17 cellular contexts compared by ENCODE assay signal in the genomic region with DNA sequence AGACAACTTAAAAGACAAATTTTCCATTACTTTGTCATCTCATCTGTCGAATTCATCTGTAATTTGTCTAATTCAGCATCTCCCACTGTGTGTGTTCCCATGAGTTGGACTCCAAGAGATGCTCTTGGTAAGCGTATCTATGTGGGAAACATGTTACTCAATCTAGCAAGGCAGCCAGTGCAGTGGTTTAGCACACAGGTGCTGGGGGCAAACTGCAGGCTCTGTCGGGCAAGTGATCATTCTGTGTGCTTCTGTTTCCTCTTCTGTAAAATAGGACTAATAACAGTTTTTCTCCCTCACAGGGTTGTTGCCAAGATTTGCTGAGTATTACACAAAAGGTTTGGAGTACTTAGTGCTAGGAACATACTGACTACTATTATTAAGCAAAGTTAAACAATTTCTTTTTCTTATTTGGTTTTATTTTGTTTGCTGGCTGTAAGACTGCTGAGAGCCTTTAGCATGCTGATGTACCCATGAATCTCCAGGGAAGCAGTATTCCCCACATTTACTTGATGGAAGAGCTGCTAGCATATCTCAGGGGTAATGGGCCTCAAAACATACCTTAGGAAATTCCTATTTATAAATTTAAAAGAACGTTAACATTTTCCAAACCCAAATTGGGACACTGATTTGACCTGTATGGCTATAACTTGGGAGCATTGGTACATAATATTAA. TPM values are rescaled to one million over a fixed set of nuclear protein-coding genes. Genes with fewer than 3 reads are reported as not detected.
DNase-seq lines count a peak whose midpoint lies in the region; ATAC-seq lines count a peak whose summit lies in the region.
"Had no signal": no experiment of that assay in that cellular context is flagged by ENCODE, and none has a peak within 500 bp of the region (broad histone marks: within the 10 kb centered on the region; RNA-seq: fewer than 3 reads in every experiment).

No MANE protein-coding gene starts in this region.

- peaks cover 33% of the 10 kb centered on the region for H3K4me1 Mint-ChIP-seq in dendritic cell treated with granulocyte-macrophage colony-stimulating factor and Interleukin-4, amounts not matched to agents 40 ng/mL and 50 ng/mL, for 4 days (ENCODE audit: low read depth)

- no peak overlapping the region for H3K4me3 Mint-ChIP-seq in dendritic cell treated with granulocyte-macrophage colony-stimulating factor and Interleukin-4, amounts not matched to agents 40 ng/mL and 50 ng/mL, for 4 days

- H3K27ac Mint-ChIP-seq in dendritic cell treated with granulocyte-macrophage colony-stimulating factor and Interleukin-4, amounts not matched to agents 40 ng/mL and 50 ng/mL, for 4 days, result peak overlapping the region; percentile 63
- H3K27ac Mint-ChIP-seq: activated naive CD4-positive, alpha-beta T cell treated with anti-CD3 and anti-CD28 coated beads, Interleukin-2, amount 50 U/mL, for 72 hours had no signal

- H3K36me3 Mint-ChIP-seq in dendritic cell treated with granulocyte-macrophage colony-stimulating factor and Interleukin-4, amounts not matched to agents 40 ng/mL and 50 ng/mL, for 4 days (ENCODE audit: low read depth), result no peaks in the 10 kb centered on the region
- H3K36me3 Mint-ChIP-seq: activated naive CD4-positive, alpha-beta T cell treated with anti-CD3 and anti-CD28 coated beads, Interleukin-2, amount 50 U/mL, for 72 hours had no signal

- in situ Hi-C loops in KBM-7 (cut with MboI; ENCODE audit: low pct_unique_long_range_greater_than_20kb, low sequenced_read_pairs), result loop anchor here (25.0 kb wide), 1 partner anchor 347 kb away; no protein-coding TSS in a partner anchor

- no peaks in the 10 kb centered on the region for H3K27me3 Mint-ChIP-seq in dendritic cell treated with granulocyte-macrophage colony-stimulating factor and Interleukin-4, amounts not matched to agents 40 ng/mL and 50 ng/mL, for 4 days

- DNase-seq in CD1c-positive myeloid dendritic cell (ENCODE audit: extremely low spot score) (peak; percentile 19), KBM-7 (peak; percentile 74), DMS114 treated with DMSO at 0.1 percent for 48 hours (lab: John Stamatoyannopoulos, UW; ENCODE audit: unreplicated experiment) (no peak), ureter (ENCODE audit: low spot score) (no peak), sciatic nerve (ENCODE audit: low spot score) (no peak), HPDE6-E6E7 (ENCODE audit: extremely low spot score) (no peak)
- DNase-seq: head of caudate nucleus, left ventricle myocardium superior, NCI-H2107, pancreas, T-helper 9 cell had no signal

- ATAC-seq in GM21528 (IDR thresholded peaks at IDR 0.05; ENCODE audit: low FRiP score, unreplicated experiment) (peak; percentile 64), sciatic nerve (no peak)
- ATAC-seq: activated naive CD4-positive, alpha-beta T cell treated with anti-CD3 and anti-CD28 coated beads, Interleukin-2, amount 50 U/mL, for 72 hours; left ventricle myocardium superior had no signal

- H3K9me3 Mint-ChIP-seq in dendritic cell treated with granulocyte-macrophage colony-stimulating factor and Interleukin-4, amounts not matched to agents 40 ng/mL and 50 ng/mL, for 4 days, result no peaks in the 10 kb centered on the region
- H3K9me3 Mint-ChIP-seq: activated naive CD4-positive, alpha-beta T cell treated with anti-CD3 and anti-CD28 coated beads, Interleukin-2, amount 50 U/mL, for 72 hours had no signal

- intact Hi-C loops in dendritic cell treated with granulocyte-macrophage colony-stimulating factor and Interleukin-4, amounts not matched to agents 40 ng/mL and 50 ng/mL, for 4 days (cut with micrococcal nuclease), result no loop called here
- intact Hi-C loops in sciatic nerve (cut with DNase I), result no loop called here

RNA-seq across cellular contexts. Expression of a gene that starts 0.7 kb away (rescaled TPM):
- total RNA-seq in ureter (0.44 TPM), sciatic nerve (2.9 TPM)
- total RNA-seq: activated CD8-positive, alpha-beta memory T cell treated with anti-CD3 and anti-CD28 coated beads for 36 hours; activated naive CD4-positive, alpha-beta T cell treated with anti-CD3 and anti-CD28 coated beads, Interleukin-2, amount 50 U/mL, for 72 hours; H1; RPMI7951 had no signal

RNA-seq across cellular contexts. Expression of a gene that starts 30.6 kb away (rescaled TPM):
- 74.5 TPM for total RNA-seq in ureter
- 145 TPM for total RNA-seq in sciatic nerve

Comparison
In these comparisons a context has a peak if more than half of its experiments do, and no peak if none do; other contexts are left out.
1. DNase-seq: peak in CD1c-positive myeloid dendritic cell (single experiment) and KBM-7 (single experiment); none in DMS114 treated with DMSO at 0.1 percent for 48 hours (single experiment), ureter (single experiment), sciatic nerve (single experiment) and HPDE6-E6E7 (single experiment).